8 cellular contexts compared by ENCODE assay signal in genomic region chr17:80414508-80414802, GRCh38. TPM values are rescaled to one million over a fixed set of nuclear protein-coding genes. Genes with fewer than 3 reads are reported as not detected.
DNase-seq lines count a peak whose midpoint lies in the region; ATAC-seq and TF ChIP-seq lines count a peak whose summit lies in the region.

No MANE protein-coding gene starts in this region.

- no peak for TF ChIP-seq EP300 in stomach (IDR thresholded peaks at IDR 0.05)

- H3K9ac ChIP-seq in iPS-20b (ENCODE audit: low read depth, low read length), result peak overlapping the region; percentile 91

- ATAC-seq in HG02840 (IDR thresholded peaks at IDR 0.05; ENCODE audit: low FRiP score, unreplicated experiment), result peak; percentile 23
- no peak for ATAC-seq in activated T-helper 17 cell treated with anti-CD3 and anti-CD28 coated beads, Interleukin-2, amount 50 U/mL, for 72 hours (replicated peaks)

- no peak for TF ChIP-seq POLR2A in stomach (IDR thresholded peaks at IDR 0.05)

- TF ChIP-seq CTCF in CD14-positive monocyte (IDR thresholded peaks at IDR 0.05), result no peak
- no peak for TF ChIP-seq CTCF in stomach (IDR thresholded peaks at IDR 0.05)

- H3K27ac Mint-ChIP-seq in CD14-positive monocyte, result peak overlapping the region in 5 of 7 donors; percentile 50 to 98 (median 98)
- peak overlapping the region; percentile 47 for H3K27ac Mint-ChIP-seq in activated T-helper 17 cell treated with anti-CD3 and anti-CD28 coated beads, Interleukin-2, amount 50 U/mL, for 72 hours

- no peak overlapping the region for H3K27ac ChIP-seq in iPS-20b (ENCODE audit: low read length)
- peak overlapping the region; percentile 97 to 99 (median 99) for H3K27ac ChIP-seq in stomach

- intact Hi-C loops in CD14-positive monocyte (cut with micrococcal nuclease) (loop anchor here in 1 of 2 donors (2.0 kb wide), 1 partner anchor 40 kb away; no protein-coding TSS in a partner anchor), stomach (cut with DNase I; ENCODE audit: low total_unique reads) (no loop called here)

- H3K27me3 ChIP-seq in iPS-20b (ENCODE audit: insufficient read depth, low read length) (peaks cover 25% of the 10 kb centered on the region), stomach (no peaks in the 10 kb centered on the region)

- H3K4me3 ChIP-seq in iPS-20b (ENCODE audit: low read length) (peak overlapping the region; percentile 98), stomach (peak overlapping the region; percentile 59 to 100 (median 94))

- H3K27me3 Mint-ChIP-seq in CD14-positive monocyte (ENCODE audit: low read depth in 3 of 3), result peaks cover 16 to 36% (median 27%) of the 10 kb centered on the region in 3 donors
- H3K27me3 Mint-ChIP-seq in activated T-helper 17 cell treated with anti-CD3 and anti-CD28 coated beads, Interleukin-2, amount 50 U/mL, for 72 hours, result peaks cover 5% of the 10 kb centered on the region

- WGBS in stomach, 5 donors, result 0 to 3% (median 1%) methylated on average over 9 to 15 of the region's 15 CpGs

- peaks cover 20 to 26% of the 10 kb centered on the region in 2 donors for H3K36me3 Mint-ChIP-seq in CD14-positive monocyte
- no peaks in the 10 kb centered on the region for H3K36me3 Mint-ChIP-seq in activated T-helper 17 cell treated with anti-CD3 and anti-CD28 coated beads, Interleukin-2, amount 50 U/mL, for 72 hours (ENCODE audit: low read depth)

- H3K4me1 ChIP-seq in iPS-20b (ENCODE audit: insufficient read depth, low read length) (0 out of 2 replicates have a peak, but pooled peaks cover 3% of the 10 kb centered on the region), stomach (peaks cover 26 to 44% (median 37%) of the 10 kb centered on the region in 4 donors)

- H3K36me3 ChIP-seq in iPS-20b (ENCODE audit: insufficient read depth, low read depth, low read length), result peaks cover 6% of the 10 kb centered on the region; the same call in 1 of the 2 replicates
- peaks cover 0 to 26% (median 23%) of the 10 kb centered on the region in 4 donors for H3K36me3 ChIP-seq in stomach

- DNase-seq in CD14-positive monocyte (ENCODE audit: low spot score) (no peak), stomach (no peak), NCI-H1092 (lab: John Stamatoyannopoulos, UW) (no peak), SKM-1 treated with dmso at 0.1 percent for 144 hours (lab: John Stamatoyannopoulos, UW; ENCODE audit: unreplicated experiment) (no peak), NCI-H2171 treated with DMSO at 0.1 percent for 48 hours (lab: John Stamatoyannopoulos, UW) (no peak)

- peak overlapping the region; percentile 87 to 91 for H3K4me3 Mint-ChIP-seq in CD14-positive monocyte
- H3K4me3 Mint-ChIP-seq in activated T-helper 17 cell treated with anti-CD3 and anti-CD28 coated beads, Interleukin-2, amount 50 U/mL, for 72 hours, result peak overlapping the region; percentile 81

- H3K9me3 Mint-ChIP-seq in CD14-positive monocyte, result peaks cover 0 to 7% (median 0%) of the 10 kb centered on the region in 7 donors
- no peaks in the 10 kb centered on the region for H3K9me3 Mint-ChIP-seq in activated T-helper 17 cell treated with anti-CD3 and anti-CD28 coated beads, Interleukin-2, amount 50 U/mL, for 72 hours

- peaks cover 16% of the 10 kb centered on the region for H3K4me1 Mint-ChIP-seq in CD14-positive monocyte
- peaks cover 17% of the 10 kb centered on the region for H3K4me1 Mint-ChIP-seq in activated T-helper 17 cell treated with anti-CD3 and anti-CD28 coated beads, Interleukin-2, amount 50 U/mL, for 72 hours

- H3K9me3 ChIP-seq in iPS-20b (ENCODE audit: insufficient read depth, low read depth, low read length) (no peaks in the 10 kb centered on the region), stomach (no peaks in the 10 kb centered on the region)

RNA-seq across cellular contexts. Expression of gene ENDOV, which starts 0.5 kb away (rescaled TPM):
- polyA plus RNA-seq in CD14-positive monocyte, result 10 to 100 TPM; 10.4 to 13.3 TPM
- 10 to 100 TPM in 1 of 2 donors, 1 to 10 TPM in 1; 9.7 to 20.1 TPM for total RNA-seq in activated T-helper 17 cell treated with anti-CD3 and anti-CD28 coated beads, Interleukin-2, amount 50 U/mL, for 72 hours
- total RNA-seq in stomach, result 100 to 1,000 TPM in 1 of 5 donors, 10 to 100 TPM in 2, 1 to 10 TPM in 2; 2.3 to 122 (median 13.0) TPM
- polyA plus RNA-seq in stomach, result 10 to 100 TPM; 11.4 to 17.4 (median 13.4) TPM
